Comparison of ENCODE assay signal across 1 cellular context in the genomic region with DNA sequence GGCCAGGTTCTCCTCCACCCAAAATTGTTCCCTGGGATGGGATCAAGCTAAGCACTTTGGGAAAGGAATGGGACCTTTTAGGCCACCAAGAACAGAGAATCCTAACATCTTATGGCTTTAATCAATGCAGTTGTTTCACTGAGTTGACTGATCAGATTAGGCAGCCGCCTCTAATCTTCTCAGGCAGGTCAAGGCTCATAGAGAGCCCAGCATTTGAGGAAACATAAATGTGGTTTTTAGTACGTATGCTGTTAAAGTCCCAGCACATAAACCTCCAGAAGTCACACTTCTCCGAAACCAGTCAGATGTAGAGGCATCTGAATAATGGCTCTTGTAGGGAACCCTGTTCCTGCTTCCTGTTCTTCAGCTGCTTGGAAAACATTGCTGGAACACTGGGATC.
TF ChIP-seq lines count a peak whose summit lies in the region.

No MANE protein-coding gene starts in this region.

TF ChIP-seq in IMR-90, 13 proteins besides CTCF, POLR2A, EP300 and RAD21 (continued from another document):
- TF ChIP-seq MAZ (IDR thresholded peaks at IDR 0.05; ENCODE audit: borderline replicate concordance, low read depth, low read length) (no peak), NFE2L2 (IDR thresholded peaks at IDR 0.05; ENCODE audit: low read depth, low read length) (no peak), CEBPB (IDR thresholded peaks at IDR 0.05; ENCODE audit: low read depth, low read length) (no peak), FOS (IDR thresholded peaks at IDR 0.05; ENCODE audit: low read depth, low read length) (no peak)
- TF ChIP-seq, protein P1, sequence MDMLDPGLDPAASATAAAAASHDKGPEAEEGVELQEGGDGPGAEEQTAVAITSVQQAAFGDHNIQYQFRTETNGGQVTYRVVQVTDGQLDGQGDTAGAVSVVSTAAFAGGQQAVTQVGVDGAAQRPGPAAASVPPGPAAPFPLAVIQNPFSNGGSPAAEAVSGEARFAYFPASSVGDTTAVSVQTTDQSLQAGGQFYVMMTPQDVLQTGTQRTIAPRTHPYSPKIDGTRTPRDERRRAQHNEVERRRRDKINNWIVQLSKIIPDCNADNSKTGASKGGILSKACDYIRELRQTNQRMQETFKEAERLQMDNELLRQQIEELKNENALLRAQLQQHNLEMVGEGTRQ (IDR thresholded peaks at IDR 0.05; ENCODE audit: low read depth, low read length), result no peak
- TF ChIP-seq, protein P2, sequence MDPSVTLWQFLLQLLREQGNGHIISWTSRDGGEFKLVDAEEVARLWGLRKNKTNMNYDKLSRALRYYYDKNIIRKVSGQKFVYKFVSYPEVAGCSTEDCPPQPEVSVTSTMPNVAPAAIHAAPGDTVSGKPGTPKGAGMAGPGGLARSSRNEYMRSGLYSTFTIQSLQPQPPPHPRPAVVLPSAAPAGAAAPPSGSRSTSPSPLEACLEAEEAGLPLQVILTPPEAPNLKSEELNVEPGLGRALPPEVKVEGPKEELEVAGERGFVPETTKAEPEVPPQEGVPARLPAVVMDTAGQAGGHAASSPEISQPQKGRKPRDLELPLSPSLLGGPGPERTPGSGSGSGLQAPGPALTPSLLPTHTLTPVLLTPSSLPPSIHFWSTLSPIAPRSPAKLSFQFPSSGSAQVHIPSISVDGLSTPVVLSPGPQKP (IDR thresholded peaks at IDR 0.05; ENCODE audit: borderline replicate concordance, low read depth, low read length), result no peak
